14 cellular contexts compared by ENCODE assay signal in the genomic region with DNA sequence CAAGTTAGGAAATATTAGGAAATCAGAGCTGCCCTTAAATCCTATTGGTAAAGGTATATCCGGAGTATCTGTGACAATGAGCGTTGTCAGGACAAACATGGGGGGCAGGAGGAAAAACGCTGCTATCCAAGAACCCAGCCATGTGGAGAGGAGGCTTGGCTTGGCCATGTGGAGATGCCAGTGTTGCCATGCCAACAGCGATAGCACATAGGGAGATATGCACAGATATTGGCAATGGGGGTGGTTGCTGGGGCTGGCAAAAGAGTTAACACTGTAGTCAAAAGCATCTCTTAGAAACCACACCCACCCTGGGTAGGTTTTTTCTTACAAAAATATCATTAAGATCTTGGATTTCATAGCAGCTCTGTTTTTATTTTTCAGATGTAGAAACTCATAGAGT.
A peak's percentile ranks its signal among the peaks of the same experiment; 100 is the strongest.
DNase-seq lines count a peak whose midpoint lies in the region; ATAC-seq and TF ChIP-seq lines count a peak whose summit lies in the region.
"Had no signal": no experiment of that assay in that cellular context is flagged by ENCODE, and none has a peak within 500 bp of the region (broad histone marks: within the 10 kb centered on the region; RNA-seq: fewer than 3 reads in every experiment).

No MANE protein-coding gene starts in this region.

- no peaks in the 10 kb centered on the region for H3K27me3 Mint-ChIP-seq in activated naive CD8-positive, alpha-beta T cell treated with anti-CD3 and anti-CD28 coated beads for 36 hours
- H3K27me3 Mint-ChIP-seq: CD4-positive, alpha-beta T cell; IgD-negative memory B cell had no signal

- no peaks in the 10 kb centered on the region for H3K9me3 Mint-ChIP-seq in activated naive CD8-positive, alpha-beta T cell treated with anti-CD3 and anti-CD28 coated beads for 36 hours

- DNase-seq in NCI-H146 (lab: John Stamatoyannopoulos, UW) (peak; percentile 13), NCI-H146 treated with DMSO at 0.1 percent for 48 hours (lab: John Stamatoyannopoulos, UW; ENCODE audit: unreplicated experiment) (no peak), Ammon's horn (ENCODE audit: low spot score) (peak; percentile 55), COLO668 (lab: John Stamatoyannopoulos, UW; ENCODE audit: unreplicated experiment) (peak; percentile 7), cerebellum (ENCODE audit: low spot score) (peak; percentile 32)
- no peak for DNase-seq in activated naive CD8-positive, alpha-beta T cell treated with anti-CD3 and anti-CD28 coated beads for 36 hours
- DNase-seq: CD4-positive, alpha-beta T cell; DMS79; GF-D8; H9; KBM-7 had no signal

- ATAC-seq in GM18505 (IDR thresholded peaks at IDR 0.05; ENCODE audit: unreplicated experiment), result no peak
- ATAC-seq: HepG2 had no signal

- no peak overlapping the region for H3K4me3 Mint-ChIP-seq in activated naive CD8-positive, alpha-beta T cell treated with anti-CD3 and anti-CD28 coated beads for 36 hours
- H3K4me3 Mint-ChIP-seq: CD4-positive, alpha-beta T cell; H9; IgD-negative memory B cell had no signal

- TF ChIP-seq POLR2A in GM18505 (IDR thresholded peaks at IDR 0.05; ENCODE audit: borderline replicate concordance, extremely low read depth, insufficient read depth, insufficient read length), result no peak

- no peaks in the 10 kb centered on the region for H3K4me1 Mint-ChIP-seq in activated naive CD8-positive, alpha-beta T cell treated with anti-CD3 and anti-CD28 coated beads for 36 hours
- H3K4me1 Mint-ChIP-seq: H9, IgD-negative memory B cell had no signal

- H3K27ac Mint-ChIP-seq in activated naive CD8-positive, alpha-beta T cell treated with anti-CD3 and anti-CD28 coated beads for 36 hours, result no peak overlapping the region
- H3K27ac Mint-ChIP-seq: CD4-positive, alpha-beta T cell; H9; IgD-negative memory B cell had no signal

- no peaks in the 10 kb centered on the region for H3K36me3 Mint-ChIP-seq in activated naive CD8-positive, alpha-beta T cell treated with anti-CD3 and anti-CD28 coated beads for 36 hours
- H3K36me3 Mint-ChIP-seq: IgD-negative memory B cell had no signal

Comparison
In these comparisons a context has a peak if more than half of its experiments do, and no peak if none do; other contexts are left out.
1. DNase-seq: peak in NCI-H146 (single experiment), Ammon's horn (single experiment), COLO668 (single experiment) and cerebellum (single experiment); none in NCI-H146 treated with DMSO at 0.1 percent for 48 hours (single experiment) and activated naive CD8-positive, alpha-beta T cell treated with anti-CD3 and anti-CD28 coated beads for 36 hours (single experiment).